Comparison of ENCODE assay signal across 9 cellular contexts in genomic region chr2:98280376-98281102, GRCh38.
DNase-seq lines count a peak whose midpoint lies in the region; ATAC-seq and TF ChIP-seq lines count a peak whose summit lies in the region.
"Had no signal": no experiment of that assay in that cellular context is flagged by ENCODE, and none has a peak within 500 bp of the region (broad histone marks: within the 10 kb centered on the region; RNA-seq: fewer than 3 reads in every experiment).

No MANE protein-coding gene starts in this region.

- DNase-seq in AG08396 (ENCODE audit: low spot score) (peak; percentile 21), lung (ENCODE audit: low spot score) (peak; percentile 28), globus pallidus (ENCODE audit: low spot score) (no peak), T1000 (lab: John Stamatoyannopoulos, UW) (no peak), cortex of kidney (lab: John Stamatoyannopoulos, UW) (no peak)
- no peak for DNase-seq in effector memory CD4-positive, alpha-beta T cell
- DNase-seq: mammary epithelial cell had no signal

- peak; percentile 57 for ATAC-seq in HG02571 (IDR thresholded peaks at IDR 0.05; ENCODE audit: unreplicated experiment)
- peak; percentile 58 for ATAC-seq in lung (ENCODE audit: insufficient read depth, low FRiP score)

- H3K27ac ChIP-seq in duodenal mucosa (ENCODE audit: low read depth, low read length) = no peak overlapping the region
- no peak overlapping the region for H3K27ac ChIP-seq in lung (ENCODE audit: low read depth in 1 of 2, low read length in 1 of 2)
- no peak overlapping the region for H3K27ac ChIP-seq in effector memory CD4-positive, alpha-beta T cell (ENCODE audit: insufficient read depth, low read length, poor library complexity, severe bottlenecking)

- H3K9me3 ChIP-seq in duodenal mucosa (ENCODE audit: control insufficient read depth in 1 of 2, low read length in 2 of 2) (no peaks in the 10 kb centered on the region), lung (ENCODE audit: control insufficient read depth in 2 of 2, insufficient read depth in 1 of 2, low read length in 1 of 2) (peaks cover 0 to 9% of the 10 kb centered on the region in 2 donors)
- no peaks in the 10 kb centered on the region for H3K9me3 ChIP-seq in effector memory CD4-positive, alpha-beta T cell (ENCODE audit: control insufficient read depth, low read length)

- H3K4me1 ChIP-seq in duodenal mucosa (ENCODE audit: control insufficient read depth in 1 of 2, insufficient read depth in 2 of 2, low read length in 2 of 2) (peaks cover 20 to 33% of the 10 kb centered on the region in 2 donors), lung (ENCODE audit: control insufficient read depth in 2 of 2, insufficient read depth in 2 of 2, low read length in 2 of 2) (no peaks in the 10 kb centered on the region)
- H3K4me1 ChIP-seq in effector memory CD4-positive, alpha-beta T cell (ENCODE audit: control insufficient read depth, insufficient read depth, low read length, poor library complexity, severe bottlenecking) = no peaks in the 10 kb centered on the region

- no peak for TF ChIP-seq CTCF in lung (IDR thresholded peaks at IDR 0.05; ENCODE audit: control extremely low read depth, extremely low read depth)

- H3K9ac ChIP-seq in duodenal mucosa (ENCODE audit: low read depth in 1 of 2, low read length in 2 of 2) = peak overlapping the region in 1 of 2 donors; percentile 22

- H3K4me3 ChIP-seq in duodenal mucosa (ENCODE audit: low read depth in 1 of 2, low read length in 2 of 2) (peak overlapping the region; percentile 59 to 66), lung (no peak overlapping the region)
- H3K4me3 ChIP-seq in effector memory CD4-positive, alpha-beta T cell (ENCODE audit: insufficient read depth, low read depth, low read length, poor library complexity, severe bottlenecking) = no peak overlapping the region

- H3K27me3 ChIP-seq in duodenal mucosa (ENCODE audit: control insufficient read depth in 1 of 2, insufficient read depth in 2 of 2, low read length in 2 of 2) (no peaks in the 10 kb centered on the region), lung (ENCODE audit: control insufficient read depth, insufficient read depth) (no peaks in the 10 kb centered on the region)
- H3K27me3 ChIP-seq in effector memory CD4-positive, alpha-beta T cell (replicated peaks; ENCODE audit: control insufficient read depth, insufficient read depth, low read length, poor library complexity, severe bottlenecking) = no peaks in the 10 kb centered on the region

- H3K36me3 ChIP-seq in duodenal mucosa (ENCODE audit: control insufficient read depth in 1 of 2, insufficient read depth in 2 of 2, low read length in 2 of 2) (no peaks in the 10 kb centered on the region), lung (ENCODE audit: control insufficient read depth in 2 of 2, insufficient read depth in 2 of 2, low read length in 2 of 2) (no peaks in the 10 kb centered on the region)
- H3K36me3 ChIP-seq in effector memory CD4-positive, alpha-beta T cell (ENCODE audit: control insufficient read depth, insufficient read depth, low read length) = no peaks in the 10 kb centered on the region

- WGBS in lung, 2 donors = 38 to 43% methylated on average over 18 of the region's 18 CpGs

Comparison
In these comparisons a context has a peak if more than half of its experiments do, and no peak if none do; other contexts are left out.
1. DNase-seq: peak in AG08396 (single experiment) and lung (single experiment); none in globus pallidus (single experiment), T1000 (single experiment), effector memory CD4-positive, alpha-beta T cell (0 of 3) and cortex of kidney (single experiment).
2. H3K4me3 ChIP-seq: peak in duodenal mucosa (2 of 2); none in lung (single experiment) and effector memory CD4-positive, alpha-beta T cell (single experiment).